ENCODE assay signal across 8 cellular contexts in genomic region chr21:35189077-35189863, GRCh38.
A peak's percentile ranks its signal among the peaks of the same experiment; 100 is the strongest.
DNase-seq lines count a peak whose midpoint lies in the region; ATAC-seq and TF ChIP-seq lines count a peak whose summit lies in the region.

No MANE protein-coding gene starts in this region.

- intact Hi-C loops in gastrocnemius medialis (cut with DNase I; ENCODE audit: low total_unique reads): loop anchor here (1.0 kb wide), 1 partner anchor 141 kb away; no protein-coding TSS in a partner anchor

- peak overlapping the region; percentile 76 to 87 (median 81) for H3K27ac ChIP-seq in gastrocnemius medialis

- H3K4me3 ChIP-seq in gastrocnemius medialis: peak overlapping the region in 1 of 4 donors; percentile 15

- POLR2A ChIA-PET in activated CD4-positive, alpha-beta T cell treated with anti-CD3 and anti-CD28 coated beads, Interleukin-2, amount 10 ng/mL, durations not matched to agents 7 days and 5 days (lab: Charles Lee): no interaction called here

- peaks cover 14% of the 10 kb centered on the region for H3K9me3 Mint-ChIP-seq in activated CD4-positive, alpha-beta T cell treated with anti-CD3 and anti-CD28 coated beads, Interleukin-2, amount 10 ng/mL, durations not matched to agents 7 days and 5 days

- no peaks in the 10 kb centered on the region for H3K36me3 ChIP-seq in gastrocnemius medialis

- H3K4me1 ChIP-seq in gastrocnemius medialis: peaks cover 22 to 25% of the 10 kb centered on the region in 2 donors

- no peak for TF ChIP-seq CTCF in gastrocnemius medialis (IDR thresholded peaks at IDR 0.05 in 4 of 5, conservative IDR thresholded peaks at IDR 0.05 in 1 of 5)

- CTCF ChIA-PET in activated CD4-positive, alpha-beta T cell treated with anti-CD3 and anti-CD28 coated beads, Interleukin-2, amount 10 ng/mL, durations not matched to agents 7 days and 5 days (lab: Charles Lee): no interaction called here

- H3K4me3 Mint-ChIP-seq in activated CD4-positive, alpha-beta T cell treated with anti-CD3 and anti-CD28 coated beads, Interleukin-2, amount 10 ng/mL, durations not matched to agents 7 days and 5 days: no peak overlapping the region

- no peak for DNase-seq in gastrocnemius medialis
- no peak for DNase-seq in stimulated activated CD4-positive, alpha-beta T cell treated with anti-CD3 and anti-CD28 coated beads, Interleukin-15, amount 100 ng/mL, for 24 hours
- no peak for DNase-seq in activated CD4-positive, alpha-beta T cell treated with anti-CD3 and anti-CD28 coated beads, Interleukin-2, amount 10 ng/mL, durations not matched to agents 7 days and 5 days
- DNase-seq in NCI-H2029 (lab: John Stamatoyannopoulos, UW): no peak
- DNase-seq in G401 (ENCODE audit: low spot score): no peak

- TF ChIP-seq POLR2A in gastrocnemius medialis (IDR thresholded peaks at IDR 0.05): no peak

- no peaks in the 10 kb centered on the region for H3K9me3 ChIP-seq in gastrocnemius medialis

- in situ Hi-C loops in gastrocnemius medialis (cut with MboI; ENCODE audit: low sequenced_read_pairs in 4 of 4): no loop called here
- in situ Hi-C loops in G401 (cut with HindIII; ENCODE audit: low sequenced_read_pairs): no loop called here

- ATAC-seq in GM18868 (IDR thresholded peaks at IDR 0.05; ENCODE audit: unreplicated experiment) (peak; percentile 97), HG02678 (IDR thresholded peaks at IDR 0.05; ENCODE audit: unreplicated experiment) (peak; percentile 93), SK-N-SH treated with all-trans-retinoic acid at 6 μM for 48 hours (peak; percentile 94), gastrocnemius medialis (no peak)

- H3K27me3 Mint-ChIP-seq in activated CD4-positive, alpha-beta T cell treated with anti-CD3 and anti-CD28 coated beads, Interleukin-2, amount 10 ng/mL, durations not matched to agents 7 days and 5 days: no peaks in the 10 kb centered on the region

- no peak overlapping the region for H3K27ac Mint-ChIP-seq in activated CD4-positive, alpha-beta T cell treated with anti-CD3 and anti-CD28 coated beads, Interleukin-2, amount 10 ng/mL, durations not matched to agents 7 days and 5 days

- no peaks in the 10 kb centered on the region for H3K36me3 Mint-ChIP-seq in activated CD4-positive, alpha-beta T cell treated with anti-CD3 and anti-CD28 coated beads, Interleukin-2, amount 10 ng/mL, durations not matched to agents 7 days and 5 days (ENCODE audit: low read depth)

- H3K4me1 Mint-ChIP-seq in activated CD4-positive, alpha-beta T cell treated with anti-CD3 and anti-CD28 coated beads, Interleukin-2, amount 10 ng/mL, durations not matched to agents 7 days and 5 days: no peaks in the 10 kb centered on the region

- H3K27me3 ChIP-seq in gastrocnemius medialis: no peaks in the 10 kb centered on the region

TF ChIP-seq in SK-N-SH treated with all-trans-retinoic acid at 6 μM for 48 hours, 23 proteins besides CTCF, POLR2A, EP300 and RAD21:
- TF ChIP-seq ZNF565 (CRISPR knock-in tag; conservative IDR thresholded peaks at IDR 0.05; ENCODE audit: low read depth) (no peak), POU6F1 (CRISPR knock-in tag; IDR thresholded peaks at IDR 0.05; ENCODE audit: borderline replicate concordance, low read depth) (no peak), ZFP30 (CRISPR knock-in tag; IDR thresholded peaks at IDR 0.05) (no peak), ISL1 (CRISPR knock-in tag; IDR thresholded peaks at IDR 0.05) (no peak), CSRNP3 (CRISPR knock-in tag; IDR thresholded peaks at IDR 0.05) (no peak)

Comparison
In these comparisons a context has a peak if more than half of its experiments do, and no peak if none do; other contexts are left out.
1. ATAC-seq: peak in GM18868 (single experiment), HG02678 (single experiment) and SK-N-SH treated with all-trans-retinoic acid at 6 μM for 48 hours (single experiment); none in gastrocnemius medialis (0 of 2).